ENCODE assay signal across 1 cellular context in genomic region chr6:42674343-42674742, GRCh38. TPM values are rescaled to one million over a fixed set of nuclear protein-coding genes. Genes with fewer than 3 reads are reported as not detected.
"Had no signal": no experiment of that assay in that cellular context is flagged by ENCODE, and none has a peak within 500 bp of the region (broad histone marks: within the 10 kb centered on the region; RNA-seq: fewer than 3 reads in every experiment).

No MANE protein-coding gene starts in this region.

RNA-seq across cellular contexts. Expression of gene PRPH2, which starts 48.1 kb away (rescaled TPM):
- total RNA-seq: progenitor cell of endocrine pancreas had no signal
